Comparison of ENCODE assay signal across 18 cellular contexts in genomic region chr16:84486126-84486525, GRCh38. TPM values are rescaled to one million over a fixed set of nuclear protein-coding genes. Genes with fewer than 3 reads are reported as not detected.
DNase-seq lines count a peak whose midpoint lies in the region; ATAC-seq and TF ChIP-seq lines count a peak whose summit lies in the region.
"Had no signal": no experiment of that assay in that cellular context is flagged by ENCODE, and none has a peak within 500 bp of the region (broad histone marks: within the 10 kb centered on the region; RNA-seq: fewer than 3 reads in every experiment).

No MANE protein-coding gene starts in this region.

- no peak overlapping the region for H3K4me3 Mint-ChIP-seq in MCF 10A (ENCODE audit: unreplicated experiment)
- H3K4me3 Mint-ChIP-seq in stimulated activated effector memory CD8-positive, alpha-beta T cell treated with anti-CD3 and anti-CD28 coated beads, Interleukin-12 subunit alpha, Interleukin-12 subunit beta, amount 100 ng/mL, for 72 hours = no peak overlapping the region
- no peak overlapping the region for H3K4me3 Mint-ChIP-seq in activated CD4-positive, alpha-beta T cell treated with anti-CD3 and anti-CD28 coated beads for 36 hours
- H3K4me3 Mint-ChIP-seq: CD4-positive, CD25-positive, alpha-beta regulatory T cell; CD8-positive, alpha-beta memory T cell; H9 had no signal

- no TSS peak for BruUV-seq in MCF 10A (replicated peaks; lab: Mats Ljungman, UMichigan)

- H3K27ac Mint-ChIP-seq in MCF 10A (ENCODE audit: low read depth, unreplicated experiment) = no peak overlapping the region
- H3K27ac Mint-ChIP-seq in stimulated activated effector memory CD8-positive, alpha-beta T cell treated with anti-CD3 and anti-CD28 coated beads, Interleukin-12 subunit alpha, Interleukin-12 subunit beta, amount 100 ng/mL, for 72 hours = no peak overlapping the region
- no peak overlapping the region for H3K27ac Mint-ChIP-seq in activated CD4-positive, alpha-beta T cell treated with anti-CD3 and anti-CD28 coated beads for 36 hours
- H3K27ac Mint-ChIP-seq: CD4-positive, CD25-positive, alpha-beta regulatory T cell; CD8-positive, alpha-beta memory T cell had no signal

- no peak for ATAC-seq in upper lobe of right lung
- no peak for ATAC-seq in stimulated activated effector memory CD8-positive, alpha-beta T cell treated with anti-CD3 and anti-CD28 coated beads, Interleukin-12 subunit alpha, Interleukin-12 subunit beta, amount 100 ng/mL, for 72 hours
- no peak for ATAC-seq in activated CD4-positive, alpha-beta T cell treated with anti-CD3 and anti-CD28 coated beads for 36 hours
- ATAC-seq: GM12878 had no signal

- intact Hi-C loops in breast epithelium (cut with DNase I; ENCODE audit: low total_unique reads) = loop anchor here (10.0 kb wide), 1 partner anchor 211 kb away; no protein-coding TSS in a partner anchor
- intact Hi-C loops in MCF 10A (cut with micrococcal nuclease) = no loop called here
- intact Hi-C loops in upper lobe of right lung (cut with DNase I) = loop anchor here (10.0 kb wide), 1 partner anchor 211 kb away; no protein-coding TSS in a partner anchor
- intact Hi-C loops in activated CD4-positive, alpha-beta T cell treated with anti-CD3 and anti-CD28 coated beads for 36 hours (cut with DNase I, micrococcal nuclease) = no loop called here

- H3K4me1 Mint-ChIP-seq in MCF 10A (ENCODE audit: insufficient read depth, unreplicated experiment) = no peaks in the 10 kb centered on the region
- H3K4me1 Mint-ChIP-seq in stimulated activated effector memory CD8-positive, alpha-beta T cell treated with anti-CD3 and anti-CD28 coated beads, Interleukin-12 subunit alpha, Interleukin-12 subunit beta, amount 100 ng/mL, for 72 hours = no peaks in the 10 kb centered on the region
- no peaks in the 10 kb centered on the region for H3K4me1 Mint-ChIP-seq in activated CD4-positive, alpha-beta T cell treated with anti-CD3 and anti-CD28 coated beads for 36 hours
- H3K4me1 Mint-ChIP-seq: CD4-positive, CD25-positive, alpha-beta regulatory T cell; H9 had no signal

- no peaks in the 10 kb centered on the region for H3K9me3 Mint-ChIP-seq in MCF 10A (ENCODE audit: unreplicated experiment)
- no peaks in the 10 kb centered on the region for H3K9me3 Mint-ChIP-seq in stimulated activated effector memory CD8-positive, alpha-beta T cell treated with anti-CD3 and anti-CD28 coated beads, Interleukin-12 subunit alpha, Interleukin-12 subunit beta, amount 100 ng/mL, for 72 hours
- H3K9me3 Mint-ChIP-seq in activated CD4-positive, alpha-beta T cell treated with anti-CD3 and anti-CD28 coated beads for 36 hours (ENCODE audit: low read depth) = no peaks in the 10 kb centered on the region
- H3K9me3 Mint-ChIP-seq: CD4-positive, CD25-positive, alpha-beta regulatory T cell; CD8-positive, alpha-beta memory T cell; H9 had no signal

- H3K36me3 ChIP-seq in breast epithelium (no peaks in the 10 kb centered on the region), upper lobe of right lung (peaks cover 41% of the 10 kb centered on the region)
- H3K36me3 ChIP-seq: BE2C had no signal

- POLR2A ChIA-PET in MCF 10A (lab: Yijun Ruan, JAX) = interaction anchor here (2.0 kb wide), 1 partner anchor 11 kb away, joined by 6 read pairs; no protein-coding TSS in a partner anchor
- POLR2A ChIA-PET in activated CD4-positive, alpha-beta T cell treated with anti-CD3 and anti-CD28 coated beads for 36 hours (lab: Charles Lee) = no interaction called here

- H3K27ac ChIP-seq in breast epithelium = no peak overlapping the region
- H3K27ac ChIP-seq in upper lobe of right lung = no peak overlapping the region

- no peak for TF ChIP-seq CTCF in breast epithelium (IDR thresholded peaks at IDR 0.05)
- TF ChIP-seq CTCF in MCF 10A (IDR thresholded peaks at IDR 0.05; ENCODE audit: unreplicated experiment) = no peak
- no peak for TF ChIP-seq CTCF in upper lobe of right lung (IDR thresholded peaks at IDR 0.05)

- CTCF ChIA-PET in MCF 10A (lab: Yijun Ruan, JAX) = interaction anchor here (0.6 to 4.3 kb wide), 5 partner anchors 22 to 269 kb away, joined by 3 to 21 read pairs (median 3); no protein-coding TSS in a partner anchor
- CTCF ChIA-PET in activated CD4-positive, alpha-beta T cell treated with anti-CD3 and anti-CD28 coated beads for 36 hours (lab: Charles Lee) = interaction anchor here (0.7 kb wide), 1 partner anchor 65 kb away, joined by 5 read pairs; no protein-coding TSS in a partner anchor

- TF ChIP-seq POLR2A in breast epithelium (IDR thresholded peaks at IDR 0.05) = no peak

- H3K4me1 ChIP-seq in breast epithelium = no peaks in the 10 kb centered on the region
- H3K4me1 ChIP-seq in upper lobe of right lung = no peaks in the 10 kb centered on the region
- H3K4me1 ChIP-seq: BE2C had no signal

- no peaks in the 10 kb centered on the region for H3K27me3 Mint-ChIP-seq in MCF 10A (ENCODE audit: insufficient read depth, unreplicated experiment)
- H3K27me3 Mint-ChIP-seq in activated CD4-positive, alpha-beta T cell treated with anti-CD3 and anti-CD28 coated beads for 36 hours = no peaks in the 10 kb centered on the region
- H3K27me3 Mint-ChIP-seq: CD4-positive, CD25-positive, alpha-beta regulatory T cell; CD8-positive, alpha-beta memory T cell had no signal

- peaks cover 87% of the 10 kb centered on the region for H3K36me3 Mint-ChIP-seq in MCF 10A (ENCODE audit: insufficient read depth, unreplicated experiment)
- H3K36me3 Mint-ChIP-seq in stimulated activated effector memory CD8-positive, alpha-beta T cell treated with anti-CD3 and anti-CD28 coated beads, Interleukin-12 subunit alpha, Interleukin-12 subunit beta, amount 100 ng/mL, for 72 hours = peaks cover 56% of the 10 kb centered on the region
- H3K36me3 Mint-ChIP-seq in activated CD4-positive, alpha-beta T cell treated with anti-CD3 and anti-CD28 coated beads for 36 hours (ENCODE audit: low read depth) = peaks cover 8% of the 10 kb centered on the region

- H3K27me3 ChIP-seq in breast epithelium = no peaks in the 10 kb centered on the region
- no peaks in the 10 kb centered on the region for H3K27me3 ChIP-seq in upper lobe of right lung
- H3K27me3 ChIP-seq: BE2C had no signal

- H3K9me3 ChIP-seq in breast epithelium (no peaks in the 10 kb centered on the region), upper lobe of right lung (no peaks in the 10 kb centered on the region)
- H3K9me3 ChIP-seq: BE2C had no signal

- H3K4me3 ChIP-seq in breast epithelium (no peak overlapping the region), upper lobe of right lung (no peak overlapping the region)
- H3K4me3 ChIP-seq: GM12878 had no signal

- DNase-seq in breast epithelium (ENCODE audit: low spot score in 2 of 2) = peak; percentile 8 to 20
- DNase-seq in MCF 10A (ENCODE audit: unreplicated experiment) = no peak
- DNase-seq in mesenteric fat pad (ENCODE audit: low spot score) = peak; percentile 57
- DNase-seq in upper lobe of right lung = peak; percentile 35
- DNase-seq in stimulated activated effector memory CD8-positive, alpha-beta T cell treated with anti-CD3 and anti-CD28 coated beads, Interleukin-12 subunit alpha, Interleukin-12 subunit beta, amount 100 ng/mL, for 72 hours (ENCODE audit: low spot score in 2 of 2) = no peak
- no peak for DNase-seq in activated CD4-positive, alpha-beta T cell treated with anti-CD3 and anti-CD28 coated beads for 36 hours
- DNase-seq: ACHN; BE2C; C1 segment of cervical spinal cord; CD4-positive, CD25-positive, alpha-beta regulatory T cell; CD8-positive, alpha-beta memory T cell; COR-L47; DMS 273 treated with DMSO at 0.1 percent for 48 hours; DMS53; DND-41; EL; H9 had no signal

RNA-seq across cellular contexts. Expression of gene MEAK7, which starts 18.3 kb away (rescaled TPM):
- total RNA-seq in breast epithelium (10 to 100 TPM in 2 of 3 donors, 1 to 10 TPM in 1; 8.8 to 38.1 (median 17.4) TPM), MCF 10A (2022) (62.3 and 66.8 TPM in 2 replicates), mesenteric fat pad (11.5 TPM), upper lobe of right lung (10.8 TPM)
- 10 to 100 TPM in 1 of 2 experiments, 1 to 10 TPM in 1; 8.9 to 10.6 TPM for total RNA-seq in activated CD4-positive, alpha-beta T cell treated with anti-CD3 and anti-CD28 coated beads for 36 hours

Comparison
In these comparisons a context has a peak if more than half of its experiments do, and no peak if none do; other contexts are left out.
1. DNase-seq: peak in breast epithelium (2 of 2), mesenteric fat pad (single experiment) and upper lobe of right lung (single experiment); none in MCF 10A (single experiment), stimulated activated effector memory CD8-positive, alpha-beta T cell treated with anti-CD3 and anti-CD28 coated beads, Interleukin-12 subunit alpha, Interleukin-12 subunit beta, amount 100 ng/mL, for 72 hours (0 of 2) and activated CD4-positive, alpha-beta T cell treated with anti-CD3 and anti-CD28 coated beads for 36 hours (single experiment).
2. intact Hi-C loops: an anchor here in breast epithelium (10.0 kb wide) and upper lobe of right lung (10.0 kb wide); none called in MCF 10A and activated CD4-positive, alpha-beta T cell treated with anti-CD3 and anti-CD28 coated beads for 36 hours.